Comparison of ENCODE assay signal across 10 cellular contexts in genomic region chr11:9838961-9839360, GRCh38.
DNase-seq lines count a peak whose midpoint lies in the region; ATAC-seq and TF ChIP-seq lines count a peak whose summit lies in the region.
"Had no signal": no experiment of that assay in that cellular context is flagged by ENCODE, and none has a peak within 500 bp of the region (broad histone marks: within the 10 kb centered on the region; RNA-seq: fewer than 3 reads in every experiment).

No MANE protein-coding gene starts in this region.

- no peaks in the 10 kb centered on the region for H3K36me3 ChIP-seq in CD4-positive, CD25-positive, alpha-beta regulatory T cell (ENCODE audit: control insufficient read depth, insufficient read depth, low read length)
- H3K36me3 ChIP-seq in adipocyte (ENCODE audit: control insufficient read depth, insufficient read depth, low read length, severe bottlenecking), result peaks cover 47% of the 10 kb centered on the region

- no peaks in the 10 kb centered on the region for H3K27me3 ChIP-seq in CD4-positive, CD25-positive, alpha-beta regulatory T cell (ENCODE audit: control insufficient read depth, insufficient read depth, low read length)
- no peaks in the 10 kb centered on the region for H3K27me3 ChIP-seq in adipocyte (replicated peaks; ENCODE audit: control insufficient read depth, insufficient read depth, low read length)

- peaks cover 19 to 41% (median 27%) of the 10 kb centered on the region in 4 donors for H3K4me1 Mint-ChIP-seq in CD4-positive, CD25-positive, alpha-beta regulatory T cell
- peaks cover 35% of the 10 kb centered on the region for H3K4me1 Mint-ChIP-seq in activated CD4-positive, alpha-beta memory T cell treated with anti-CD3 and anti-CD28 coated beads for 36 hours (ENCODE audit: low read depth)
- H3K4me1 Mint-ChIP-seq in progenitor cell of endocrine pancreas (ENCODE audit: low read depth), result no peaks in the 10 kb centered on the region

- H3K27ac ChIP-seq in CD4-positive, CD25-positive, alpha-beta regulatory T cell (ENCODE audit: insufficient read depth, low read length, poor library complexity, severe bottlenecking), result no peak overlapping the region

- peaks cover 14% of the 10 kb centered on the region for H3K27me3 Mint-ChIP-seq in CD4-positive, CD25-positive, alpha-beta regulatory T cell
- no peaks in the 10 kb centered on the region for H3K27me3 Mint-ChIP-seq in activated CD4-positive, alpha-beta memory T cell treated with anti-CD3 and anti-CD28 coated beads for 36 hours
- no peaks in the 10 kb centered on the region for H3K27me3 Mint-ChIP-seq in progenitor cell of endocrine pancreas

- peak overlapping the region in 1 of 4 donors; percentile 1 for H3K4me3 Mint-ChIP-seq in CD4-positive, CD25-positive, alpha-beta regulatory T cell
- no peak overlapping the region for H3K4me3 Mint-ChIP-seq in activated CD4-positive, alpha-beta memory T cell treated with anti-CD3 and anti-CD28 coated beads for 36 hours
- H3K4me3 Mint-ChIP-seq in progenitor cell of endocrine pancreas (ENCODE audit: low read depth), result no peak overlapping the region

- peak overlapping the region; percentile 85 for H3K9ac ChIP-seq in adipocyte (ENCODE audit: low read length)

- H3K4me1 ChIP-seq in CD4-positive, CD25-positive, alpha-beta regulatory T cell (ENCODE audit: control insufficient read depth, insufficient read depth, low read length, poor library complexity, severe bottlenecking), result peaks cover 24% of the 10 kb centered on the region
- peaks cover 43% of the 10 kb centered on the region for H3K4me1 ChIP-seq in adipocyte (ENCODE audit: control insufficient read depth, insufficient read depth, low read length)

- intact Hi-C loops in activated CD4-positive, alpha-beta memory T cell treated with anti-CD3 and anti-CD28 coated beads for 36 hours (cut with micrococcal nuclease), result no loop called here

- ATAC-seq in CD4-positive, CD25-positive, alpha-beta regulatory T cell (ENCODE audit: low read depth in 2 of 2), result no peak
- ATAC-seq in GM19395 (IDR thresholded peaks at IDR 0.05; ENCODE audit: unreplicated experiment) (peak; percentile 77), HG03135 (IDR thresholded peaks at IDR 0.05; ENCODE audit: unreplicated experiment) (peak; percentile 75), HG03457 (IDR thresholded peaks at IDR 0.05; ENCODE audit: unreplicated experiment) (no peak)

- peaks cover 0 to 5% (median 0%) of the 10 kb centered on the region in 7 donors for H3K9me3 Mint-ChIP-seq in CD4-positive, CD25-positive, alpha-beta regulatory T cell
- H3K9me3 Mint-ChIP-seq in activated CD4-positive, alpha-beta memory T cell treated with anti-CD3 and anti-CD28 coated beads for 36 hours, result no peaks in the 10 kb centered on the region
- no peaks in the 10 kb centered on the region for H3K9me3 Mint-ChIP-seq in progenitor cell of endocrine pancreas (ENCODE audit: low read depth)
- H3K9me3 Mint-ChIP-seq: CD8-positive, alpha-beta memory T cell had no signal

- peaks cover 18% of the 10 kb centered on the region for H3K36me3 Mint-ChIP-seq in CD4-positive, CD25-positive, alpha-beta regulatory T cell
- H3K36me3 Mint-ChIP-seq in activated CD4-positive, alpha-beta memory T cell treated with anti-CD3 and anti-CD28 coated beads for 36 hours, result peaks cover 8% of the 10 kb centered on the region
- peaks cover 7% of the 10 kb centered on the region for H3K36me3 Mint-ChIP-seq in progenitor cell of endocrine pancreas (ENCODE audit: insufficient read depth)

- peak in 1 of 3 donors; percentile 14 for DNase-seq in CD4-positive, CD25-positive, alpha-beta regulatory T cell
- DNase-seq in adipocyte (ENCODE audit: low read depth) (no peak), progenitor cell of endocrine pancreas (ENCODE audit: low spot score, unreplicated experiment) (no peak), SHP77 (lab: John Stamatoyannopoulos, UW) (no peak)
- DNase-seq in activated CD4-positive, alpha-beta memory T cell treated with anti-CD3 and anti-CD28 coated beads for 36 hours, result no peak
- DNase-seq: activated effector memory CD4-positive, alpha-beta T cell treated with anti-CD3 and anti-CD28 coated beads, Interleukin-2, amount 50 U/mL, for 16 hours; CD8-positive, alpha-beta memory T cell had no signal

- TF ChIP-seq CTCF in progenitor cell of endocrine pancreas (IDR thresholded peaks at IDR 0.05; ENCODE audit: unreplicated experiment), result no peak

- no peaks in the 10 kb centered on the region for H3K9me3 ChIP-seq in CD4-positive, CD25-positive, alpha-beta regulatory T cell (ENCODE audit: control insufficient read depth in 2 of 2, low read length in 2 of 2)
- H3K9me3 ChIP-seq in adipocyte (ENCODE audit: control insufficient read depth, low read length), result no peaks in the 10 kb centered on the region

- H3K4me3 ChIP-seq in CD4-positive, CD25-positive, alpha-beta regulatory T cell (ENCODE audit: low read depth, low read length), result no peak overlapping the region
- no peak overlapping the region for H3K4me3 ChIP-seq in adipocyte (ENCODE audit: low read length)

- CTCF ChIA-PET in activated CD4-positive, alpha-beta memory T cell treated with anti-CD3 and anti-CD28 coated beads for 36 hours (lab: Charles Lee), result interaction anchor here (0.6 to 1.1 kb wide), 2 partner anchors 81 to 469 kb away, joined by 3 to 4 read pairs; no protein-coding TSS in a partner anchor

- peak overlapping the region; percentile 44 to 78 (median 72) for H3K27ac Mint-ChIP-seq in CD4-positive, CD25-positive, alpha-beta regulatory T cell
- no peak overlapping the region for H3K27ac Mint-ChIP-seq in activated CD4-positive, alpha-beta memory T cell treated with anti-CD3 and anti-CD28 coated beads for 36 hours
- H3K27ac Mint-ChIP-seq in progenitor cell of endocrine pancreas, result no peak overlapping the region

- POLR2A ChIA-PET in activated CD4-positive, alpha-beta memory T cell treated with anti-CD3 and anti-CD28 coated beads for 36 hours (lab: Charles Lee), result no interaction called here

Comparison
In these comparisons a context has a peak if more than half of its experiments do, and no peak if none do; other contexts are left out.
1. ATAC-seq: peak in GM19395 (single experiment) and HG03135 (single experiment); none in CD4-positive, CD25-positive, alpha-beta regulatory T cell (0 of 2) and HG03457 (single experiment).
2. H3K27ac Mint-ChIP-seq: peak in CD4-positive, CD25-positive, alpha-beta regulatory T cell (3 of 3); none in activated CD4-positive, alpha-beta memory T cell treated with anti-CD3 and anti-CD28 coated beads for 36 hours (single experiment) and progenitor cell of endocrine pancreas (single experiment).